ENCODE assay signal across 21 cellular contexts in genomic region chr1:16462773-16463330, GRCh38. TPM values are rescaled to one million over a fixed set of nuclear protein-coding genes. Genes with fewer than 3 reads are reported as not detected.
DNase-seq lines count a peak whose midpoint lies in the region; ATAC-seq and TF ChIP-seq lines count a peak whose summit lies in the region.
"Had no signal": no experiment of that assay in that cellular context is flagged by ENCODE, and none has a peak within 500 bp of the region (broad histone marks: within the 10 kb centered on the region; RNA-seq: fewer than 3 reads in every experiment).

No MANE protein-coding gene starts in this region.

- H3K36me3 ChIP-seq in SK-N-MC (ENCODE audit: insufficient read depth, low read length), result peaks cover 25% of the 10 kb centered on the region; the same call in 1 of the 2 replicates
- H3K36me3 ChIP-seq: BE2C had no signal

- no peak for DNase-seq in activated naive CD4-positive, alpha-beta T cell treated with anti-CD3 and anti-CD28 coated beads, Interleukin-2, amount 50 U/mL, for 16 hours
- DNase-seq in SK-N-MC (ENCODE audit: low read depth, low spot score), result no peak
- no peak for DNase-seq in chondrocyte (ENCODE audit: low spot score)
- peak; percentile 16 for DNase-seq in posterior vena cava (ENCODE audit: low spot score)
- DNase-seq in NCI-H524 (lab: John Stamatoyannopoulos, UW), result no peak
- no peak for DNase-seq in effector memory CD8-positive, alpha-beta T cell
- DNase-seq: BE2C, EL, GF-D8, KBM-7, MM.1S, NCI-H1048, NCI-H1417 treated with DMSO at 0.1 percent for 48 hours, NCI-H187, NCI-H446 treated with DMSO at 0.1 percent for 48 hours, PC-9, RPMI8226, SHP77 had no signal

- no peaks in the 10 kb centered on the region for H3K9me3 Mint-ChIP-seq in activated naive CD4-positive, alpha-beta T cell treated with anti-CD3 and anti-CD28 coated beads, Interleukin-2, amount 50 U/mL, for 24 hours
- H3K9me3 Mint-ChIP-seq in chondrocyte (ENCODE audit: low read depth), result no peaks in the 10 kb centered on the region
- H3K9me3 Mint-ChIP-seq in effector memory CD8-positive, alpha-beta T cell, result no peaks in the 10 kb centered on the region

- no peak overlapping the region for H3K4me3 ChIP-seq in SK-N-MC
- H3K4me3 ChIP-seq: HAP-1, PC-9 had no signal

- H3K4me1 Mint-ChIP-seq in activated naive CD4-positive, alpha-beta T cell treated with anti-CD3 and anti-CD28 coated beads, Interleukin-2, amount 50 U/mL, for 24 hours, result peaks cover 4% of the 10 kb centered on the region
- peaks cover 8% of the 10 kb centered on the region for H3K4me1 Mint-ChIP-seq in chondrocyte (ENCODE audit: low read depth)
- H3K4me1 Mint-ChIP-seq in effector memory CD8-positive, alpha-beta T cell (ENCODE audit: low read depth in 2 of 2), result peaks cover 0 to 2% of the 10 kb centered on the region in 2 donors

- peaks cover 6% of the 10 kb centered on the region for H3K36me3 Mint-ChIP-seq in activated naive CD4-positive, alpha-beta T cell treated with anti-CD3 and anti-CD28 coated beads, Interleukin-2, amount 50 U/mL, for 24 hours
- H3K36me3 Mint-ChIP-seq in chondrocyte (ENCODE audit: low read depth), result peaks cover 22% of the 10 kb centered on the region
- peaks cover 40% of the 10 kb centered on the region for H3K36me3 Mint-ChIP-seq in effector memory CD8-positive, alpha-beta T cell (ENCODE audit: insufficient read depth)

- H3K4me3 Mint-ChIP-seq in activated naive CD4-positive, alpha-beta T cell treated with anti-CD3 and anti-CD28 coated beads, Interleukin-2, amount 50 U/mL, for 24 hours, result no peak overlapping the region
- no peak overlapping the region for H3K4me3 Mint-ChIP-seq in chondrocyte (ENCODE audit: unreplicated experiment)
- H3K4me3 Mint-ChIP-seq in effector memory CD8-positive, alpha-beta T cell, result no peak overlapping the region

- ATAC-seq in effector memory CD8-positive, alpha-beta T cell (replicated peaks), result no peak

- intact Hi-C loops in posterior vena cava (cut with DNase I), result loop anchor here in 1 of 2 donors (2.0 kb wide), 1 partner anchor 72 kb away; no protein-coding TSS in a partner anchor

- peak overlapping the region; percentile 39; the same call in 1 of the 2 replicates for H3K27ac ChIP-seq in SK-N-MC
- H3K27ac ChIP-seq: PC-9 had no signal

- peak overlapping the region; percentile 46 for H3K27ac Mint-ChIP-seq in activated naive CD4-positive, alpha-beta T cell treated with anti-CD3 and anti-CD28 coated beads, Interleukin-2, amount 50 U/mL, for 24 hours
- peak overlapping the region; percentile 63 for H3K27ac Mint-ChIP-seq in chondrocyte (ENCODE audit: unreplicated experiment)
- H3K27ac Mint-ChIP-seq in effector memory CD8-positive, alpha-beta T cell, result no peak overlapping the region

- TF ChIP-seq CTCF in chondrocyte (IDR thresholded peaks at IDR 0.05), result no peak

- H3K9me3 ChIP-seq in SK-N-MC (ENCODE audit: low read depth, low read length), result no peaks in the 10 kb centered on the region
- H3K9me3 ChIP-seq: BE2C, HAP-1 had no signal

- no peak overlapping the region for H3K9ac ChIP-seq in SK-N-MC (ENCODE audit: insufficient read length)

- no peaks in the 10 kb centered on the region for H3K27me3 Mint-ChIP-seq in activated naive CD4-positive, alpha-beta T cell treated with anti-CD3 and anti-CD28 coated beads, Interleukin-2, amount 50 U/mL, for 24 hours
- no peaks in the 10 kb centered on the region for H3K27me3 Mint-ChIP-seq in chondrocyte (ENCODE audit: low read depth)
- H3K27me3 Mint-ChIP-seq in effector memory CD8-positive, alpha-beta T cell, result no peaks in the 10 kb centered on the region

RNA-seq across cellular contexts. Expression of gene NECAP2, which starts 22.3 kb away (rescaled TPM):
- 49.1 to 53.4 TPM (median 51.7 TPM) in 3 replicates for total RNA-seq in chondrocyte
- 10 to 100 TPM; 30.5 to 42.9 TPM for total RNA-seq in posterior vena cava

RNA-seq across cellular contexts. Expression of gene SPATA21, which starts 25.6 kb away (rescaled TPM):
- total RNA-seq in chondrocyte (not detected in 3 replicates), posterior vena cava (not detected)
- total RNA-seq: A673, PC-9 had no signal

RNA-seq across cellular contexts. Expression of gene RNU1-1, which starts 51.2 kb away (rescaled TPM):
- total RNA-seq in chondrocyte (1,438 to 1,620 TPM (median 1,579 TPM) in 3 replicates), posterior vena cava (over 10,000 TPM; 12,584 to 18,986 TPM)

Comparison
In these comparisons a context has a peak if more than half of its experiments do, and no peak if none do; other contexts are left out.
1. H3K27ac Mint-ChIP-seq: peak in activated naive CD4-positive, alpha-beta T cell treated with anti-CD3 and anti-CD28 coated beads, Interleukin-2, amount 50 U/mL, for 24 hours (single experiment) and chondrocyte (single experiment); none in effector memory CD8-positive, alpha-beta T cell (0 of 2).